In genomic region chr17:2926019-2926650, GRCh38 we compare ENCODE assay signal across 1 cellular context.
TF ChIP-seq lines count a peak whose summit lies in the region.

No MANE protein-coding gene starts in this region.

TF ChIP-seq in SK-N-SH, 30 proteins besides CTCF, POLR2A, EP300 and RAD21 (continued from another document):
- TF ChIP-seq USF1 (IDR thresholded peaks at IDR 0.05; ENCODE audit: borderline replicate concordance, low read depth) = no peak
